In genomic region chr1:202189919-202190715, GRCh38 we compare ENCODE assay signal across 13 cellular contexts. TPM values are rescaled to one million over a fixed set of nuclear protein-coding genes. Genes with fewer than 3 reads are reported as not detected.
DNase-seq lines count a peak whose midpoint lies in the region; ATAC-seq and TF ChIP-seq lines count a peak whose summit lies in the region.
"Had no signal": no experiment of that assay in that cellular context is flagged by ENCODE, and none has a peak within 500 bp of the region (broad histone marks: within the 10 kb centered on the region; RNA-seq: fewer than 3 reads in every experiment).

No MANE protein-coding gene starts in this region.

- peaks cover 8 to 12% of the 10 kb centered on the region in 2 donors for H3K27me3 Mint-ChIP-seq in CD4-positive, alpha-beta memory T cell

- H3K4me1 ChIP-seq in CD4-positive, alpha-beta memory T cell (ENCODE audit: insufficient read depth, low read length) = peaks cover 6% of the 10 kb centered on the region

- peaks cover 14% of the 10 kb centered on the region for H3K27me3 ChIP-seq in CD4-positive, alpha-beta memory T cell (ENCODE audit: insufficient read depth, low read length)

- TF ChIP-seq CTCF in epithelial cell of proximal tubule (conservative IDR thresholded peaks at IDR 0.05; ENCODE audit: low read depth, low read length) (peak; percentile 31), GM10248 (IDR thresholded peaks at IDR 0.05; ENCODE audit: control extremely low read depth, extremely low read depth, low read depth, missing control alignments) (no peak)

- H3K36me3 Mint-ChIP-seq in CD4-positive, alpha-beta memory T cell = no peaks in the 10 kb centered on the region
- H3K36me3 Mint-ChIP-seq: mesothelial cell of epicardium had no signal

- CTCF ChIA-PET in CD4-positive, alpha-beta memory T cell (lab: Charles Lee; ENCODE audit: partially characterized antibody) = interaction anchor here (0.8 to 3.0 kb wide), 18 partner anchors 8 to 529 kb away, joined by 3 to 30 read pairs (median 4); partner anchors contain the start of gene PTPN7
- CTCF ChIA-PET in GM10248 (lab: Yijun Ruan, JAX) = interaction anchor here (0.7 to 5.4 kb wide), 31 partner anchors 10 to 608 kb away, joined by 3 to 48 read pairs (median 4); no protein-coding TSS in a partner anchor

- H3K4me3 Mint-ChIP-seq in CD4-positive, alpha-beta memory T cell = no peak overlapping the region
- H3K4me3 Mint-ChIP-seq: mesothelial cell of epicardium had no signal

- no peak overlapping the region for H3K4me3 ChIP-seq in epithelial cell of proximal tubule (ENCODE audit: low read depth, low read length)
- no peak overlapping the region for H3K4me3 ChIP-seq in CD4-positive, alpha-beta memory T cell (ENCODE audit: low read length in 2 of 2)

- H3K9me3 Mint-ChIP-seq in CD4-positive, alpha-beta memory T cell = no peaks in the 10 kb centered on the region
- H3K9me3 Mint-ChIP-seq: mesothelial cell of epicardium had no signal

- POLR2A ChIA-PET in CD4-positive, alpha-beta memory T cell (lab: Charles Lee; ENCODE audit: partially characterized antibody) = interaction anchor here (1.2 kb wide), 1 partner anchor 30 kb away, joined by 3 read pairs; the partner anchor contains the start of gene PTPN7
- POLR2A ChIA-PET in GM10248 (lab: Yijun Ruan, JAX) = interaction anchor here (0.6 kb wide), 1 partner anchor 51 kb away, joined by 3 read pairs; no protein-coding TSS in a partner anchor

- DNase-seq in Daoy (ENCODE audit: low read depth) (peak; percentile 46), NCI-H69 (lab: John Stamatoyannopoulos, UW) (peak; percentile 53), epithelial cell of proximal tubule (ENCODE audit: low read depth) (no peak), myocyte (ENCODE audit: low read depth) (peak; percentile 81), sciatic nerve (ENCODE audit: low spot score) (no peak), GM10248 (ENCODE audit: extremely low spot score) (no peak)
- no peak for DNase-seq in CD4-positive, alpha-beta memory T cell
- DNase-seq: effector CD8-positive, alpha-beta T cell; hippocampal formation; KBM-7; NCI-H1930 had no signal

- H3K36me3 ChIP-seq in CD4-positive, alpha-beta memory T cell (ENCODE audit: insufficient read depth, low read length) = no peaks in the 10 kb centered on the region

- no peak overlapping the region for H3K27ac Mint-ChIP-seq in CD4-positive, alpha-beta memory T cell
- H3K27ac Mint-ChIP-seq: mesothelial cell of epicardium had no signal

- ATAC-seq in HG03442 (IDR thresholded peaks at IDR 0.05; ENCODE audit: unreplicated experiment) (no peak), sciatic nerve (no peak)

- no peaks in the 10 kb centered on the region for H3K9me3 ChIP-seq in CD4-positive, alpha-beta memory T cell (ENCODE audit: control insufficient read depth in 1 of 2, low read length in 2 of 2)

- H3K4me1 Mint-ChIP-seq in CD4-positive, alpha-beta memory T cell = peaks cover 0 to 5% (median 2%) of the 10 kb centered on the region in 4 donors

- no peak overlapping the region for H3K27ac ChIP-seq in CD4-positive, alpha-beta memory T cell (ENCODE audit: low read depth, low read length)

- intact Hi-C loops in CD4-positive, alpha-beta memory T cell (cut with micrococcal nuclease) = no loop called here
- intact Hi-C loops in sciatic nerve (cut with DNase I) = loop anchor here (5.0 to 10.0 kb wide), 2 partner anchors 127 to 525 kb away; partner anchors contain the start of gene SYT2

RNA-seq across cellular contexts. Expression of gene LGR6, which starts 3.5 kb away (rescaled TPM):
- total RNA-seq in Daoy (2014; rRNA removed; shearing (Covaris generic)) = 0.23 and 1.2 TPM in 2 replicates
- total RNA-seq in epithelial cell of proximal tubule = under 0.01 TPM in 1 of 2 replicates, not detected in the other
- total RNA-seq in myocyte = 0.53 and 0.78 TPM in 2 replicates
- polyA plus RNA-seq in myocyte (2012) = 0.26 TPM
- total RNA-seq in CD4-positive, alpha-beta memory T cell = under 1 TPM in 1 of 2 experiments, not detected in 1; 0.17 TPM
- polyA plus RNA-seq in CD4-positive, alpha-beta memory T cell = under 1 TPM; 0.16 to 0.33 TPM
- total RNA-seq in sciatic nerve = 0.53 TPM

RNA-seq across cellular contexts. Expression of gene PTPN7, which starts 29.7 kb away (rescaled TPM):
- 1.3 and 1.5 TPM in 2 replicates for total RNA-seq in Daoy (2014; rRNA removed; shearing (Covaris generic))
- 0.06 TPM in 1 of 2 replicates, not detected in the other for total RNA-seq in epithelial cell of proximal tubule
- not detected in 2 replicates for total RNA-seq in myocyte
- 0.25 TPM for polyA plus RNA-seq in myocyte (2012)
- total RNA-seq in CD4-positive, alpha-beta memory T cell = 10 to 100 TPM; 67.6 to 68.4 TPM
- 10 to 100 TPM; 50.5 to 84.1 TPM for polyA plus RNA-seq in CD4-positive, alpha-beta memory T cell
- 2.5 TPM for total RNA-seq in sciatic nerve

RNA-seq across cellular contexts. Expression of gene ARL8A, which starts 45.6 kb away (rescaled TPM):
- total RNA-seq in Daoy (2014; rRNA removed; shearing (Covaris generic)) = 21.9 and 29.0 TPM in 2 replicates
- total RNA-seq in epithelial cell of proximal tubule (33.8 and 47.0 TPM in 2 replicates), myocyte (32.2 and 39.3 TPM in 2 replicates), sciatic nerve (112 TPM)
- 70.0 TPM for polyA plus RNA-seq in myocyte (2012)
- total RNA-seq in CD4-positive, alpha-beta memory T cell = 10 to 100 TPM; 48.1 to 55.0 TPM
- polyA plus RNA-seq in CD4-positive, alpha-beta memory T cell = 10 to 100 TPM in 1 of 2 donors, 1 to 10 TPM in 1; 7.1 to 10.8 TPM

Comparison
In these comparisons a context has a peak if more than half of its experiments do, and no peak if none do; other contexts are left out.
1. DNase-seq: peak in Daoy (single experiment), NCI-H69 (single experiment) and myocyte (single experiment); none in epithelial cell of proximal tubule (single experiment), CD4-positive, alpha-beta memory T cell (0 of 5), sciatic nerve (single experiment) and GM10248 (single experiment).
2. RNA of gene PTPN7, which starts 29.7 kb away (total RNA-seq): 67.6 to 68.4 TPM in CD4-positive, alpha-beta memory T cell; 2.5 TPM in sciatic nerve (single experiment), 1.3 to 1.5 TPM in Daoy, 0.06 TPM in epithelial cell of proximal tubule and not detected in myocyte; every median in the first group is over 10 times any median in the second.